ENCODE assay signal across 8 cellular contexts in genomic region chr12:2813214-2813554, GRCh38. TPM values are rescaled to one million over a fixed set of nuclear protein-coding genes. Genes with fewer than 3 reads are reported as not detected.
DNase-seq lines count a peak whose midpoint lies in the region; ATAC-seq and TF ChIP-seq lines count a peak whose summit lies in the region.

No MANE protein-coding gene starts in this region.

- H3K27me3 ChIP-seq in BLaER1 (no peaks in the 10 kb centered on the region), ectodermal cell (ENCODE audit: control insufficient read depth, insufficient read depth, low read length, poor library complexity, severe bottlenecking) (no peaks in the 10 kb centered on the region)

- peaks cover 15% of the 10 kb centered on the region; the same call in 1 of the 2 replicates for H4K20me1 ChIP-seq in BLaER1

- H3K36me3 ChIP-seq in BLaER1: peaks cover 33% of the 10 kb centered on the region
- peaks cover 23% of the 10 kb centered on the region for H3K36me3 ChIP-seq in KOPT-K1 (ENCODE audit: insufficient read depth, low read length)
- H3K36me3 ChIP-seq in ectodermal cell (ENCODE audit: control insufficient read depth, insufficient read depth, low read length): peaks cover 5% of the 10 kb centered on the region

- H3K4me2 ChIP-seq in BLaER1: peak overlapping the region; percentile 94

- H3K27ac Mint-ChIP-seq in nephron: peak overlapping the region; percentile 98 to 100 (median 100)

- H3K27ac ChIP-seq in BLaER1: peak overlapping the region; percentile 90
- H3K27ac ChIP-seq in KOPT-K1 (ENCODE audit: low read depth, low read length, poor library complexity, severe bottlenecking): peak overlapping the region; percentile 91
- H3K27ac ChIP-seq in ectodermal cell (ENCODE audit: insufficient read depth, low read depth, low read length, poor library complexity, severe bottlenecking): peak overlapping the region; percentile 96

- H3K9me3 ChIP-seq in BLaER1: no peaks in the 10 kb centered on the region
- H3K9me3 ChIP-seq in KOPT-K1 (ENCODE audit: insufficient read depth, low read length, poor library complexity, severe bottlenecking): no peaks in the 10 kb centered on the region
- no peaks in the 10 kb centered on the region for H3K9me3 ChIP-seq in ectodermal cell (ENCODE audit: control insufficient read depth, low read length)

- no peak for DNase-seq in NCI-H187 treated with DMSO at 0.1 percent for 48 hours (lab: John Stamatoyannopoulos, UW)

- WGBS in ectodermal cell, 2 experiments: 10 to 13% methylated on average over 4 of the region's 4 CpGs

- peaks cover 3% of the 10 kb centered on the region for H3K27me3 Mint-ChIP-seq in nephron (ENCODE audit: low read depth)

- peaks cover 15% of the 10 kb centered on the region for H3K4me1 Mint-ChIP-seq in nephron

- H3K36me3 Mint-ChIP-seq in nephron (ENCODE audit: low read depth): peaks cover 15% of the 10 kb centered on the region

- H3K4me1 ChIP-seq in BLaER1 (peaks cover 18% of the 10 kb centered on the region), ectodermal cell (ENCODE audit: control insufficient read depth, insufficient read depth, low read length) (no peaks in the 10 kb centered on the region)

- H3K9me3 Mint-ChIP-seq in nephron: no peaks in the 10 kb centered on the region

- H3K4me3 ChIP-seq in BLaER1: peak overlapping the region; percentile 78
- peak overlapping the region; percentile 83 for H3K4me3 ChIP-seq in ectodermal cell (ENCODE audit: insufficient read depth, low read depth, low read length)

- no peak for TF ChIP-seq CTCF in nephron (IDR thresholded peaks at IDR 0.05; ENCODE audit: unreplicated experiment in 3 of 3)

- H3K9ac ChIP-seq in BLaER1: peak overlapping the region; percentile 86

- ATAC-seq in HG02798 (IDR thresholded peaks at IDR 0.05; ENCODE audit: poor library complexity, unreplicated experiment): no peak
- no peak for ATAC-seq in GM18909 (IDR thresholded peaks at IDR 0.05; ENCODE audit: poor library complexity, unreplicated experiment)
- ATAC-seq in HG03571 (IDR thresholded peaks at IDR 0.05; ENCODE audit: unreplicated experiment): no peak

- H3K4me3 Mint-ChIP-seq in nephron: peak overlapping the region; percentile 98 to 99 (median 99)

RNA-seq across cellular contexts. Expression of gene ITFG2, which starts 0.7 kb away (rescaled TPM):
- 19.1 TPM for polyA plus RNA-seq in ectodermal cell (2013, experiment 1 of 4)
- polyA plus RNA-seq in ectodermal cell (2013, experiment 2 of 4): 16.9 TPM
- polyA plus RNA-seq in ectodermal cell (2013, experiment 3 of 4): 19.4 TPM
- polyA plus RNA-seq in ectodermal cell (2013, experiment 4 of 4): 19.2 TPM

RNA-seq across cellular contexts. Expression of gene FKBP4, which starts 18.4 kb away (rescaled TPM):
- 61.2 TPM for polyA plus RNA-seq in ectodermal cell (2013, experiment 1 of 4)
- 61.0 TPM for polyA plus RNA-seq in ectodermal cell (2013, experiment 2 of 4)
- polyA plus RNA-seq in ectodermal cell (2013, experiment 3 of 4): 39.3 TPM
- polyA plus RNA-seq in ectodermal cell (2013, experiment 4 of 4): 46.0 TPM

RNA-seq across cellular contexts. Expression of gene NRIP2, which starts 21.7 kb away (rescaled TPM):
- 0.83 TPM for polyA plus RNA-seq in ectodermal cell (2013, experiment 1 of 4)
- 0.69 TPM for polyA plus RNA-seq in ectodermal cell (2013, experiment 2 of 4)
- 0.32 TPM for polyA plus RNA-seq in ectodermal cell (2013, experiment 3 of 4)
- polyA plus RNA-seq in ectodermal cell (2013, experiment 4 of 4): 0.12 TPM

RNA-seq across cellular contexts. Expression of gene TEX52, which starts 43.7 kb away (rescaled TPM):
- not detected for polyA plus RNA-seq in ectodermal cell (2013, experiment 1 of 4)
- not detected for polyA plus RNA-seq in ectodermal cell (2013, experiment 2 of 4)
- not detected for polyA plus RNA-seq in ectodermal cell (2013, experiment 3 of 4)
- not detected for polyA plus RNA-seq in ectodermal cell (2013, experiment 4 of 4)
